Comparison of ENCODE assay signal across 30 cellular contexts in genomic region chr5:40932766-40933165, GRCh38. TPM values are rescaled to one million over a fixed set of nuclear protein-coding genes. Genes with fewer than 3 reads are reported as not detected.
"Had no signal": no experiment of that assay in that cellular context is flagged by ENCODE, and none has a peak within 500 bp of the region (broad histone marks: within the 10 kb centered on the region; RNA-seq: fewer than 3 reads in every experiment).

No MANE protein-coding gene starts in this region.

- H3K36me3 Mint-ChIP-seq: activated naive CD8-positive, alpha-beta T cell treated with anti-CD3 and anti-CD28 coated beads, Interleukin-2, amount 10 ng/mL, durations not matched to agents 7 days and 5 days had no signal

- H3K4me3 Mint-ChIP-seq: activated CD4-positive, alpha-beta memory T cell treated with anti-CD3 and anti-CD28 coated beads, Interleukin-2, amount 10 ng/mL, durations not matched to agents 7 days and 5 days; activated CD4-positive, alpha-beta T cell treated with anti-CD3 and anti-CD28 coated beads for 36 hours; activated naive CD8-positive, alpha-beta T cell treated with anti-CD3 and anti-CD28 coated beads, Interleukin-2, amount 10 ng/mL, durations not matched to agents 7 days and 5 days; activated T-helper 17 cell treated with anti-CD3 and anti-CD28 coated beads, Interleukin-2, amount 50 U/mL, for 72 hours had no signal

- ATAC-seq: activated CD4-positive, alpha-beta T cell treated with anti-CD3 and anti-CD28 coated beads for 36 hours; activated T-helper 17 cell treated with anti-CD3 and anti-CD28 coated beads, Interleukin-2, amount 50 U/mL, for 72 hours had no signal

- H3K4me2 ChIP-seq: SK-N-SH had no signal

- H3K36me3 ChIP-seq: Peyer's patch, SJCRH30 had no signal

- H3K27me3 Mint-ChIP-seq: activated T-helper 17 cell treated with anti-CD3 and anti-CD28 coated beads, Interleukin-2, amount 50 U/mL, for 72 hours had no signal

- H3K4me1 Mint-ChIP-seq: activated CD4-positive, alpha-beta memory T cell treated with anti-CD3 and anti-CD28 coated beads, Interleukin-2, amount 10 ng/mL, durations not matched to agents 7 days and 5 days; activated CD4-positive, alpha-beta T cell treated with anti-CD3 and anti-CD28 coated beads for 36 hours; activated naive CD8-positive, alpha-beta T cell treated with anti-CD3 and anti-CD28 coated beads, Interleukin-2, amount 10 ng/mL, durations not matched to agents 7 days and 5 days; activated T-helper 17 cell treated with anti-CD3 and anti-CD28 coated beads, Interleukin-2, amount 50 U/mL, for 72 hours had no signal

- DNase-seq: activated CD4-positive, alpha-beta memory T cell treated with anti-CD3 and anti-CD28 coated beads, Interleukin-2, amount 10 ng/mL, durations not matched to agents 7 days and 5 days; activated CD4-positive, alpha-beta T cell treated with anti-CD3 and anti-CD28 coated beads for 36 hours; activated CD4-positive, alpha-beta T cell treated with anti-CD3 and anti-CD28 coated beads, Interleukin-2, amount 50 U/mL, for 1 hour; activated gamma-delta T cell treated with Interleukin-2 at 50 U/mL for 16 hours; activated naive CD4-positive, alpha-beta T cell treated with anti-CD3 and anti-CD28 coated beads, Interleukin-2, amount 50 U/mL, for 16 hours; activated naive CD8-positive, alpha-beta T cell treated with anti-CD3 and anti-CD28 coated beads, Interleukin-2, amount 10 ng/mL, durations not matched to agents 7 days and 5 days; activated T-cell treated with anti-CD3 and anti-CD28 coated beads for 4 hours; activated T-cell treated with anti-CD3 and anti-CD28 coated beads, Interleukin-2, amount 50 U/mL, for 48 hours; adrenal gland; anterior cingulate cortex; Karpas-422; MM.1S; NCI-H1105; NCI-H1436; NCI-H1694 treated with DMSO at 0.1 percent for 48 hours; NCI-H2029 treated with DMSO at 0.1 percent for 48 hours; NCI-H510A treated with DMSO at 0.1 percent for 48 hours; NCI-H82; NK-92 treated with Interleukin-12 subunit alpha and Interleukin-12 subunit beta, amount 100 ng/mL, for 24 hours; OCI-M1; Peyer's patch; Right ventricle myocardium superior; SJCRH30; SK-N-SH; T-helper 1 cell had no signal

- H3K9me3 Mint-ChIP-seq: activated CD4-positive, alpha-beta memory T cell treated with anti-CD3 and anti-CD28 coated beads, Interleukin-2, amount 10 ng/mL, durations not matched to agents 7 days and 5 days; activated naive CD8-positive, alpha-beta T cell treated with anti-CD3 and anti-CD28 coated beads, Interleukin-2, amount 10 ng/mL, durations not matched to agents 7 days and 5 days; activated T-helper 17 cell treated with anti-CD3 and anti-CD28 coated beads, Interleukin-2, amount 50 U/mL, for 72 hours had no signal

- H3K9ac ChIP-seq: SK-N-SH had no signal

- H3K27me3 ChIP-seq: adrenal gland, Peyer's patch, SJCRH30 had no signal

- H3K27ac ChIP-seq: adrenal gland, Peyer's patch, RWPE1, SJCRH30, VCaP had no signal

- H3K4me1 ChIP-seq: adrenal gland, Peyer's patch, SJCRH30 had no signal

- H3K27ac Mint-ChIP-seq: activated CD4-positive, alpha-beta memory T cell treated with anti-CD3 and anti-CD28 coated beads, Interleukin-2, amount 10 ng/mL, durations not matched to agents 7 days and 5 days; activated CD4-positive, alpha-beta T cell treated with anti-CD3 and anti-CD28 coated beads for 36 hours; activated naive CD8-positive, alpha-beta T cell treated with anti-CD3 and anti-CD28 coated beads, Interleukin-2, amount 10 ng/mL, durations not matched to agents 7 days and 5 days; activated T-helper 17 cell treated with anti-CD3 and anti-CD28 coated beads, Interleukin-2, amount 50 U/mL, for 72 hours had no signal

- H3K9me3 ChIP-seq: adrenal gland, Peyer's patch, SJCRH30, SK-N-SH had no signal

- H3K4me3 ChIP-seq: adrenal gland, Peyer's patch, SJCRH30 had no signal

RNA-seq across cellular contexts. Expression of gene C7, which starts 23.5 kb away (rescaled TPM):
- total RNA-seq: activated CD4-positive, alpha-beta memory T cell treated with anti-CD3 and anti-CD28 coated beads, Interleukin-2, amount 10 ng/mL, durations not matched to agents 7 days and 5 days; activated CD4-positive, alpha-beta T cell treated with anti-CD3 and anti-CD28 coated beads for 36 hours; activated CD8-positive, alpha-beta memory T cell treated with anti-CD3 and anti-CD28 coated beads for 36 hours; activated naive CD8-positive, alpha-beta T cell treated with anti-CD3 and anti-CD28 coated beads, Interleukin-2, amount 10 ng/mL, durations not matched to agents 7 days and 5 days; activated T-helper 17 cell treated with anti-CD3 and anti-CD28 coated beads, Interleukin-2, amount 50 U/mL, for 72 hours; T-helper 2 cell treated with Interferon-gamma antibody and Interleukin-4, amounts not matched to agents 100 ng/mL and 5 ng/mL, for 36 hours had no signal
